In genomic region chr12:11728154-11728755, GRCh38 we compare ENCODE assay signal across 21 cellular contexts.
A peak's percentile ranks its signal among the peaks of the same experiment; 100 is the strongest.
DNase-seq lines count a peak whose midpoint lies in the region; ATAC-seq, FAIRE-seq and TF ChIP-seq lines count a peak whose summit lies in the region.
"Had no signal": no experiment of that assay in that cellular context is flagged by ENCODE, and none has a peak within 500 bp of the region (broad histone marks: within the 10 kb centered on the region; RNA-seq: fewer than 3 reads in every experiment).

No MANE protein-coding gene starts in this region.

- TF ChIP-seq CTCF in GM12878 (IDR thresholded peaks at IDR 0.05 in 2 of 3, conservative IDR thresholded peaks at IDR 0.05 in 1 of 3; ENCODE audit: control insufficient read depth in 2 of 3, extremely low read depth in 1 of 3, insufficient read depth in 1 of 3, low read depth in 3 of 3, low read length in 3 of 3) (no peak), sigmoid colon (IDR thresholded peaks at IDR 0.05) (no peak), GM20000 (IDR thresholded peaks at IDR 0.05; ENCODE audit: extremely low read depth, missing control alignments) (no peak)

- peak overlapping the region; percentile 82; the same call in 1 of the 2 replicates for H3K9ac ChIP-seq in GM12878 (ENCODE audit: control insufficient read depth, insufficient read depth, low read length)
- H3K9ac ChIP-seq: neural progenitor cell had no signal

- H3K9me3 ChIP-seq in CD4-positive, alpha-beta memory T cell (ENCODE audit: control insufficient read depth in 1 of 2, low read length in 2 of 2), result no peaks in the 10 kb centered on the region
- H3K9me3 ChIP-seq in GM12878 (replicated peaks; ENCODE audit: control insufficient read depth, insufficient read depth, low read length) (peaks cover 2% of the 10 kb centered on the region; the same call in 2 of the 3 replicates), sigmoid colon (no peaks in the 10 kb centered on the region)
- H3K9me3 ChIP-seq: heart left ventricle had no signal

- RAD21 ChIA-PET in GM12878 (lab: Charles Lee; ENCODE audit: unreplicated experiment), result interaction anchor here (0.8 to 19.9 kb wide), 16 partner anchors 9 to 304 kb away, joined by 3 to 497 read pairs (median 14); partner anchors contain the start of gene ETV6

- TF ChIP-seq POLR2A in GM12891 (IDR thresholded peaks at IDR 0.05; ENCODE audit: low read depth, low read length) (no peak), GM12878 (IDR thresholded peaks at IDR 0.05; ENCODE audit: low read depth, low read length) (no peak), sigmoid colon (IDR thresholded peaks at IDR 0.05) (no peak)

- peak overlapping the region; percentile 73 for H3K4me2 ChIP-seq in GM12878 (ENCODE audit: control insufficient read depth, insufficient read depth)
- H3K4me2 ChIP-seq: neural progenitor cell had no signal

- no peak for ATAC-seq in GM12878
- ATAC-seq in HG02885 (IDR thresholded peaks at IDR 0.05; ENCODE audit: poor library complexity, unreplicated experiment), result no peak
- ATAC-seq: HepG2 had no signal

- H3K4me1 ChIP-seq in CD4-positive, alpha-beta memory T cell (ENCODE audit: insufficient read depth, low read length), result peaks cover 84% of the 10 kb centered on the region
- H3K4me1 ChIP-seq in GM12878 (ENCODE audit: control insufficient read depth, insufficient read depth, low read length) (peaks cover 93% of the 10 kb centered on the region), sigmoid colon (peaks cover 0 to 84% (median 75%) of the 10 kb centered on the region in 4 donors)

- 87% methylated on average over 10 of the region's 10 CpGs for WGBS in GM12878 (ENCODE audit: insufficient coverage, insufficient replicate concordance, low lambda C conversion rate, missing lambda C conversion rate)
- WGBS in sigmoid colon, 2 donors, result 27 to 78% methylated on average over 10 of the region's 10 CpGs

- H3K4me3 ChIP-seq in CD4-positive, alpha-beta memory T cell (ENCODE audit: low read length in 2 of 2), result no peak overlapping the region
- H3K4me3 ChIP-seq in GM12878 (no peak overlapping the region), sigmoid colon (no peak overlapping the region)
- H3K4me3 ChIP-seq: heart left ventricle, neural progenitor cell had no signal

- H3K27me3 ChIP-seq in CD4-positive, alpha-beta memory T cell (ENCODE audit: insufficient read depth, low read length), result no peaks in the 10 kb centered on the region
- H3K27me3 ChIP-seq in GM12878 (replicated peaks in 1 of 2; ENCODE audit: control insufficient read depth in 2 of 2, insufficient read depth in 2 of 2, low read length in 1 of 2), result no peaks in the 10 kb centered on the region
- no peaks in the 10 kb centered on the region for H3K27me3 ChIP-seq in sigmoid colon
- H3K27me3 ChIP-seq: heart left ventricle, neural progenitor cell had no signal

- FAIRE-seq in GM12891 (lab: Jason Lieb, UNC), result peak; percentile 64
- no peak for FAIRE-seq in GM12878 (lab: Jason Lieb, UNC)
- FAIRE-seq: bronchial epithelial cell, HepG2, kidney, RCC 7860 had no signal

- TF ChIP-seq EP300 in GM12878 (IDR thresholded peaks at IDR 0.05; ENCODE audit: borderline replicate concordance in 1 of 2, control insufficient read depth in 1 of 2, low read depth in 2 of 2, low read length in 2 of 2) (no peak), sigmoid colon (IDR thresholded peaks at IDR 0.05) (no peak)

- H4K20me1 ChIP-seq in GM12878 (ENCODE audit: control insufficient read depth, insufficient read depth), result no peaks in the 10 kb centered on the region

- peak overlapping the region; percentile 31 to 84 (median 72) for H3K27ac Mint-ChIP-seq in CD4-positive, alpha-beta memory T cell
- H3K27ac Mint-ChIP-seq: neural progenitor cell had no signal

- SMC1A ChIA-PET in GM12878 (lab: Charles Lee; ENCODE audit: uncharacterized antibody, unreplicated experiment), result interaction anchor here (0.9 to 21.5 kb wide), 22 partner anchors 10 to 305 kb away, joined by 3 to 433 read pairs (median 5); no protein-coding TSS in a partner anchor

- H3K9me3 Mint-ChIP-seq in CD4-positive, alpha-beta memory T cell, result peaks cover 0 to 2% (median 0%) of the 10 kb centered on the region in 8 donors
- H3K9me3 Mint-ChIP-seq: activated naive CD4-positive, alpha-beta T cell treated with anti-CD3 and anti-CD28 coated beads, Interleukin-2, amount 50 U/mL, for 24 hours had no signal

- peaks cover 57 to 86% (median 77%) of the 10 kb centered on the region in 4 donors for H3K4me1 Mint-ChIP-seq in CD4-positive, alpha-beta memory T cell

- in situ Hi-C loops in GM12878 (cut with MboI), result loop anchor here (5.0 kb wide), 1 partner anchor 76 kb away; no protein-coding TSS in a partner anchor

- TF ChIP-seq RAD21 in GM12878 (IDR thresholded peaks at IDR 0.05; ENCODE audit: insufficient read depth, low read depth, low read length), result no peak

- no peak overlapping the region for H3K4me3 Mint-ChIP-seq in CD4-positive, alpha-beta memory T cell
- H3K4me3 Mint-ChIP-seq: neural progenitor cell had no signal

- intact Hi-C loops in CD4-positive, alpha-beta memory T cell (cut with micrococcal nuclease), result loop anchor here (5.0 kb wide), 4 partner anchors 34 to 304 kb away; no protein-coding TSS in a partner anchor
- intact Hi-C loops in GM12878 (cut with micrococcal nuclease; ENCODE audit: unreplicated experiment) (no loop called here), sigmoid colon (cut with DNase I) (loop anchor here (10.0 kb wide), 1 partner anchor 307 kb away; no protein-coding TSS in a partner anchor)

- POLR2A ChIA-PET in CD4-positive, alpha-beta memory T cell (lab: Charles Lee; ENCODE audit: partially characterized antibody), result interaction anchor here (1.0 to 1.9 kb wide), 4 partner anchors 9 to 283 kb away, joined by 3 to 9 read pairs (median 4); no protein-coding TSS in a partner anchor
- POLR2A ChIA-PET in GM12878 (lab: Charles Lee), result interaction anchor here (0.5 to 4.4 kb wide), 18 partner anchors 10 to 969 kb away, joined by 3 to 30 read pairs (median 6); no protein-coding TSS in a partner anchor

- CTCF ChIA-PET in CD4-positive, alpha-beta memory T cell (lab: Charles Lee; ENCODE audit: partially characterized antibody), result interaction anchor here (0.6 to 4.3 kb wide), 2 partner anchors 305 to 306 kb away, joined by 3 to 23 read pairs; no protein-coding TSS in a partner anchor
- CTCF ChIA-PET in GM12878 (lab: Yijun Ruan, JAX), result interaction anchor here (0.7 to 6.8 kb wide), 12 partner anchors 9 to 305 kb away, joined by 3 to 43 read pairs (median 5); no protein-coding TSS in a partner anchor

- DNase-seq in CD4-positive, alpha-beta memory T cell, result no peak
- DNase-seq in GM12891 (ENCODE audit: insufficient read length, low spot score), result no peak
- DNase-seq in GM12878 (ENCODE audit: low read depth, low spot score), result no peak
- DNase-seq in sigmoid colon, result no peak
- no peak for DNase-seq in HCEC 1CT
- no peak for DNase-seq in GM20000 (ENCODE audit: low spot score)
- DNase-seq: DMS153; heart left ventricle; kidney; mesendoderm; NCI-H2107; NCI-H748 treated with DMSO at 0.1 percent for 48 hours; stimulated activated CD4-positive, alpha-beta T cell treated with anti-CD3 and anti-CD28 coated beads, Interleukin-4, amount 100 ng/mL, for 24 hours; stimulated activated CD8-positive, alpha-beta memory T cell treated with anti-CD3 and anti-CD28 coated beads, Interleukin-4, amount 100 ng/mL, for 48 hours; trophoblast cell had no signal

- H3K36me3 Mint-ChIP-seq in CD4-positive, alpha-beta memory T cell, result peaks cover 0 to 5% of the 10 kb centered on the region in 2 donors

- BruUV-seq in GM12878 (replicated peaks; lab: Mats Ljungman, UMichigan), result no TSS peak

- no peaks in the 10 kb centered on the region for H3K27me3 Mint-ChIP-seq in CD4-positive, alpha-beta memory T cell
- H3K27me3 Mint-ChIP-seq: activated naive CD4-positive, alpha-beta T cell treated with anti-CD3 and anti-CD28 coated beads, Interleukin-2, amount 50 U/mL, for 24 hours had no signal

- H3K27ac ChIP-seq in CD4-positive, alpha-beta memory T cell (ENCODE audit: low read depth, low read length), result no peak overlapping the region
- H3K27ac ChIP-seq in GM12878 (ENCODE audit: control insufficient read depth, insufficient read depth) (peak overlapping the region; percentile 89), sigmoid colon (peak overlapping the region; percentile 39 to 73 (median 68))
- H3K27ac ChIP-seq: neural progenitor cell had no signal

- H2AFZ ChIP-seq in GM12878 (ENCODE audit: control insufficient read depth, low read depth, low read length), result no peak overlapping the region
- H2AFZ ChIP-seq: neural progenitor cell had no signal

- peaks cover 95% of the 10 kb centered on the region for H3K79me2 ChIP-seq in GM12878 (ENCODE audit: control insufficient read depth, insufficient read depth, low read length)

- H3K36me3 ChIP-seq in CD4-positive, alpha-beta memory T cell (ENCODE audit: insufficient read depth, low read length), result no peaks in the 10 kb centered on the region
- H3K36me3 ChIP-seq in GM12878 (ENCODE audit: control insufficient read depth in 2 of 2, insufficient read depth in 2 of 2, low read length in 1 of 2) (peaks cover 10 to 15% of the 10 kb centered on the region in 2 experiments), sigmoid colon (no peaks in the 10 kb centered on the region)
- H3K36me3 ChIP-seq: heart left ventricle, neural progenitor cell had no signal

TF ChIP-seq in GM12891, 5 proteins besides CTCF, POLR2A, EP300 and RAD21:
- TF ChIP-seq POU2F2 (IDR thresholded peaks at IDR 0.05; ENCODE audit: low read depth, low read length), result no peak
- no peak for TF ChIP-seq PAX5 (IDR thresholded peaks at IDR 0.05; ENCODE audit: insufficient read depth, low read length, severe bottlenecking)
- no peak for TF ChIP-seq TAF1 (IDR thresholded peaks at IDR 0.05; ENCODE audit: low read depth, low read length)
- no peak for TF ChIP-seq SPI1 (IDR thresholded peaks at IDR 0.05; ENCODE audit: low read depth, low read length)
- no peak for TF ChIP-seq POLR2AphosphoS5 (IDR thresholded peaks at IDR 0.05; ENCODE audit: low read depth, low read length)

TF ChIP-seq in GM12878, 131 proteins besides CTCF, POLR2A, EP300 and RAD21:
- TF ChIP-seq CHD1 (IDR thresholded peaks at IDR 0.05; ENCODE audit: low read depth, low read length) (no peak), RB1 (IDR thresholded peaks at IDR 0.05; ENCODE audit: borderline replicate concordance) (no peak), GABPA (IDR thresholded peaks at IDR 0.05; ENCODE audit: low read depth) (no peak), LARP7 (IDR thresholded peaks at IDR 0.05) (0 out of 2 replicates have a peak, but pooled peaks have one; percentile 63), PKNOX1 (IDR thresholded peaks at IDR 0.05) (peak; percentile 52; the same call in 1 of the 2 replicates)
TF ChIP-seq in GM12878: peak in this region for 2.
